8 cellular contexts compared by ENCODE assay signal in the genomic region with DNA sequence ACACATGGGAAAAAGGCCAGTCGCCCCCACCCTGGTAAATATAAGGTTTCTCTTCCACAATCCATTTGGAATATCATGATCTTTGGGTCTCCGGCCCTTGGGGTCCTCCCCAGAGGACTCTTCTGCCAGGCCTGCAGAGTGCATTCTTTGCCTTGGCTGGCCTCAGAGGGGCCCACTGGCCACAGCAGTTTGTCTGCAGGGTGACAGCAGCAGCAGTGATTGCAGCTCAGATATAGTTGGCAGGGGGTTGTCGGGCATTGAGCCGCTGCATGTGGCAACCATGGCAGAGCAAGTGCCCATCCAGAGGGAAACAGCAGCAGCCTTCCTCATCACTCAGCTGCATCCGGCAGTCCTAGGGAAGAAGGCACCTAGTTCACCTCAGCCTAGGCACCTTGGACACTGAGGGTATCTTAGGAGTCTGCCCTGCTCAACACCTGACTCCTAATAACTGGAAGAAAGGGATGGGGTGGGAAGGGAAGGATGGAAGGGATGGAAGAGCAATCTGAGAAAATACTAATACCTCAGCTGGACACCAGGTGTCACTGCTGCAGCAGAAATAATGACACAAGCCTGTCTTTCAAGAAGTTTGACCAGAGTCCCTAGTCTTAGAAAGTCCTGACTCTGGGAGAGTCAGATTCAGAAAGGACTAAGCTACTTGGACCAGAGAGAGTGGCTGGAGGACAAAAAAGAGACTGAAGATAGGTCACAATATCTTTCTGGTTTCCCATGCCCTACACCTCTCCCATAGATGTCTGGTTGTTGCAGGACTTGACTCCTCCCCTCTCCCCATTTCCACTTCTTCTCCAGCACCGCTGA. TPM values are rescaled to one million over a fixed set of nuclear protein-coding genes. Genes with fewer than 3 reads are reported as not detected.
DNase-seq lines count a peak whose midpoint lies in the region; ATAC-seq and TF ChIP-seq lines count a peak whose summit lies in the region.

No MANE protein-coding gene starts in this region.

- TF ChIP-seq CTCF in WERI-Rb-1 (IDR thresholded peaks at IDR 0.05; ENCODE audit: low read depth, low read length), result peak; percentile 71

- DNase-seq in SHP77 (lab: John Stamatoyannopoulos, UW) (peak; percentile 36 to 64), SHP77 treated with DMSO at 0.1 percent for 48 hours (lab: John Stamatoyannopoulos, UW) (no peak), Kasumi-1 (lab: John Stamatoyannopoulos, UW) (peak; percentile 48 to 65), WERI-Rb-1 (peak; percentile 48), epithelial cell of prostate (ENCODE audit: low read depth, low spot score) (no peak), myocyte (ENCODE audit: low read depth) (peak; percentile 80)

- ATAC-seq in HG02571 (IDR thresholded peaks at IDR 0.05; ENCODE audit: unreplicated experiment) (no peak), HG03457 (IDR thresholded peaks at IDR 0.05; ENCODE audit: unreplicated experiment) (no peak)

- H3K4me3 ChIP-seq in WERI-Rb-1 (ENCODE audit: low read depth, low read length), result no peak overlapping the region

- no peaks in the 10 kb centered on the region; the same call in 1 of the 2 replicates for H3K36me3 ChIP-seq in WERI-Rb-1

- H3K27ac ChIP-seq in WERI-Rb-1, result no peak overlapping the region
- H3K27ac ChIP-seq in epithelial cell of prostate, result peak overlapping the region; percentile 100

- H3K27me3 ChIP-seq in WERI-Rb-1 (ENCODE audit: insufficient read depth, low read depth, severe bottlenecking), result no peaks in the 10 kb centered on the region

- no peaks in the 10 kb centered on the region for H3K9me3 ChIP-seq in WERI-Rb-1 (ENCODE audit: severe bottlenecking)

RNA-seq across cellular contexts. Expression of gene AJUBA, which starts 8.9 kb away (rescaled TPM):
- 150 and 178 TPM in 2 replicates for total RNA-seq in myocyte
- 109 TPM for polyA plus RNA-seq in myocyte (2012)

RNA-seq across cellular contexts. Expression of gene HAUS4, which starts 16.5 kb away (rescaled TPM):
- total RNA-seq in myocyte, result 17.4 and 21.2 TPM in 2 replicates
- 17.0 TPM for polyA plus RNA-seq in myocyte (2012)

RNA-seq across cellular contexts. Expression of gene C14orf93, which starts 36.5 kb away (rescaled TPM):
- 5.5 and 7.2 TPM in 2 replicates for total RNA-seq in myocyte
- 7.4 TPM for polyA plus RNA-seq in myocyte (2012)

RNA-seq across cellular contexts. Expression of gene PRMT5, which starts 44.2 kb away (rescaled TPM):
- total RNA-seq in myocyte, result 64.1 and 75.9 TPM in 2 replicates
- 271 TPM for polyA plus RNA-seq in myocyte (2012)

RNA-seq across cellular contexts. Expression of gene RBM23, which starts 54.5 kb away (rescaled TPM):
- total RNA-seq in myocyte, result 74.9 and 440 TPM in 2 replicates
- 56.0 TPM for polyA plus RNA-seq in myocyte (2012)

Comparison
In these comparisons a context has a peak if more than half of its experiments do, and no peak if none do; other contexts are left out.
1. DNase-seq: peak in SHP77 (2 of 2), Kasumi-1 (2 of 2), WERI-Rb-1 (single experiment) and myocyte (single experiment); none in SHP77 treated with DMSO at 0.1 percent for 48 hours (single experiment) and epithelial cell of prostate (single experiment).